In the genomic region with DNA sequence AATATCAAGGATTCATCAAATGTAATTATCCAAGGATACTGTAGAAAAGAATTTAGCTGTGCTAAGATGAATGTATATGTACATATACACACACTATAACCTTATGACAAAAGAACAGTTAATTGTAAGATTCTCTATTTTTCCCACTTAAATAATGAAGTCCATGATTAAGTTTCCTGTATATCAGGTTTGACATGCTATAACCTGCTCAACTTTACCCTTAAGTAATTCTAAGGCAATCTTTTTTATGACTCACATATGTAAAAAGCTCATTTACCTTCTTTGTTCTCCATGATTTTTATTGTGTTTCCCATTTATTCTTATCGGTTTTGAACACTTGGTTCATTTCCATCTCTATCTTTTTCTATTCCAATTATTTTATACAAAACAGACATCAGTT, we compare ENCODE assay signal across 17 cellular contexts.
A peak's percentile ranks its signal among the peaks of the same experiment; 100 is the strongest.
DNase-seq lines count a peak whose midpoint lies in the region; ATAC-seq and TF ChIP-seq lines count a peak whose summit lies in the region.
"Had no signal": no experiment of that assay in that cellular context is flagged by ENCODE, and none has a peak within 500 bp of the region (broad histone marks: within the 10 kb centered on the region; RNA-seq: fewer than 3 reads in every experiment).

No MANE protein-coding gene starts in this region.

- H3K9me3 ChIP-seq in heart right ventricle: peaks cover 0 to 24% (median 0%) of the 10 kb centered on the region in 11 donors
- H3K9me3 ChIP-seq: A549, BLaER1 had no signal

- peaks cover 7% of the 10 kb centered on the region for H3K4me1 Mint-ChIP-seq in mesothelial cell of epicardium
- H3K4me1 Mint-ChIP-seq: CD14-positive monocyte; CD4-positive, alpha-beta memory T cell; H9 had no signal

- TF ChIP-seq CTCF in RWPE1 (conservative IDR thresholded peaks at IDR 0.05; ENCODE audit: low read depth): no peak
- no peak for TF ChIP-seq CTCF in mesothelial cell of epicardium (IDR thresholded peaks at IDR 0.05; ENCODE audit: unreplicated experiment)
- TF ChIP-seq CTCF in GM10266 (IDR thresholded peaks at IDR 0.05; ENCODE audit: control insufficient read depth, insufficient read depth, low read depth, missing control alignments): no peak
- no peak for TF ChIP-seq CTCF in heart right ventricle (IDR thresholded peaks at IDR 0.05)

- H3K36me3 ChIP-seq in heart right ventricle: no peaks in the 10 kb centered on the region
- H3K36me3 ChIP-seq: BLaER1 had no signal

- intact Hi-C loops in heart right ventricle (cut with DNase I): no loop called here

- peaks cover 35% of the 10 kb centered on the region for H3K9me3 Mint-ChIP-seq in mesothelial cell of epicardium

- H3K27me3 Mint-ChIP-seq in mesothelial cell of epicardium (ENCODE audit: low read depth): no peaks in the 10 kb centered on the region
- H3K27me3 Mint-ChIP-seq: CD4-positive, alpha-beta memory T cell had no signal

- 54 to 60% methylated on average over 1 of the region's 1 CpG for WGBS in heart right ventricle, 2 donors

- POLR2A ChIA-PET in RWPE1 (lab: Yijun Ruan, JAX; ENCODE audit: low non-redundant PET): no interaction called here

- CTCF ChIA-PET in RWPE1 (lab: Yijun Ruan, JAX): no interaction called here

- ATAC-seq in heart right ventricle: no peak
- ATAC-seq: A549, GM12878 had no signal

- H3K4me3 Mint-ChIP-seq in mesothelial cell of epicardium: no peak overlapping the region
- H3K4me3 Mint-ChIP-seq: CD14-positive monocyte; CD4-positive, alpha-beta memory T cell; H9 had no signal

- H3K4me1 ChIP-seq in heart right ventricle: no peaks in the 10 kb centered on the region
- H3K4me1 ChIP-seq: A549, BLaER1 had no signal

- no peak overlapping the region for H3K27ac ChIP-seq in RWPE1
- H3K27ac ChIP-seq in epithelial cell of prostate: peak overlapping the region; percentile 3
- H3K27ac ChIP-seq in heart right ventricle: no peak overlapping the region
- H3K27ac ChIP-seq: 22Rv1, A549, BLaER1 had no signal

- peak overlapping the region; percentile 14 for H3K27ac Mint-ChIP-seq in mesothelial cell of epicardium
- H3K27ac Mint-ChIP-seq: CD14-positive monocyte; CD4-positive, alpha-beta memory T cell; H9 had no signal

- DNase-seq in NCI-H1105 treated with DMSO at 0.1 percent for 48 hours (lab: John Stamatoyannopoulos, UW) (peak; percentile 41), NCI-H1105 (lab: John Stamatoyannopoulos, UW) (no peak), RWPE1 (ENCODE audit: low spot score) (peak; percentile 15), epithelial cell of prostate (ENCODE audit: low read depth, low spot score) (peak; percentile 18), mesothelial cell of epicardium (ENCODE audit: low spot score in 2 of 2, unreplicated experiment in 2 of 2) (no peak), HT-29 (ENCODE audit: low spot score) (no peak), GM10266 (ENCODE audit: extremely low spot score) (no peak), heart right ventricle (no peak)
- DNase-seq: CD4-positive, alpha-beta memory T cell; DMS79 treated with DMSO at 0.1 percent for 48 hours; GF-D8; H9 had no signal

- peaks cover 10% of the 10 kb centered on the region for H3K36me3 Mint-ChIP-seq in mesothelial cell of epicardium
- H3K36me3 Mint-ChIP-seq: CD14-positive monocyte; CD4-positive, alpha-beta memory T cell had no signal

- no peaks in the 10 kb centered on the region for H3K27me3 ChIP-seq in heart right ventricle
- H3K27me3 ChIP-seq: BLaER1 had no signal

- no peak overlapping the region for H3K4me3 ChIP-seq in heart right ventricle
- H3K4me3 ChIP-seq: A549, BLaER1, GM12878 had no signal

Comparison
In these comparisons a context has a peak if more than half of its experiments do, and no peak if none do; other contexts are left out.
1. DNase-seq: peak in NCI-H1105 treated with DMSO at 0.1 percent for 48 hours (single experiment), RWPE1 (single experiment) and epithelial cell of prostate (single experiment); none in NCI-H1105 (single experiment), mesothelial cell of epicardium (0 of 2), HT-29 (single experiment), GM10266 (single experiment) and heart right ventricle (0 of 2).